In genomic region chr6:109381747-109382575, GRCh38 we compare ENCODE assay signal across 1 cellular context.
TF ChIP-seq lines count a peak whose summit lies in the region.

Gene CD164 (minus strand): TSS chr6:109382467. CDS start chr6:109382378, 89 bp downstream.

TF ChIP-seq in SK-N-SH, 30 proteins besides CTCF, POLR2A, EP300 and RAD21 (continued from another document):
- TF ChIP-seq IRF3 (IDR thresholded peaks at IDR 0.05; ENCODE audit: low read depth, low read length): no peak
- TF ChIP-seq GATA2 (CRISPR knock-in tag; IDR thresholded peaks at IDR 0.05): no peak
- no peak for TF ChIP-seq GABPA (IDR thresholded peaks at IDR 0.05; ENCODE audit: low read depth)
- TF ChIP-seq CHD2 (IDR thresholded peaks at IDR 0.05; ENCODE audit: low read length, partially characterized antibody): peak; percentile 67
- TF ChIP-seq MXI1 (IDR thresholded peaks at IDR 0.05; ENCODE audit: low read depth, low read length): peak; percentile 19; the same call in 1 of the 2 replicates
- TF ChIP-seq USF2 (IDR thresholded peaks at IDR 0.05; ENCODE audit: borderline replicate concordance, low read depth, low read length): peak; percentile 71
- TF ChIP-seq, protein P1, sequence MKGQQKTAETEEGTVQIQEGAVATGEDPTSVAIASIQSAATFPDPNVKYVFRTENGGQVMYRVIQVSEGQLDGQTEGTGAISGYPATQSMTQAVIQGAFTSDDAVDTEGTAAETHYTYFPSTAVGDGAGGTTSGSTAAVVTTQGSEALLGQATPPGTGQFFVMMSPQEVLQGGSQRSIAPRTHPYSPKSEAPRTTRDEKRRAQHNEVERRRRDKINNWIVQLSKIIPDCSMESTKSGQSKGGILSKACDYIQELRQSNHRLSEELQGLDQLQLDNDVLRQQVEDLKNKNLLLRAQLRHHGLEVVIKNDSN (IDR thresholded peaks at IDR 0.05; ENCODE audit: borderline replicate concordance, low read depth): peak; percentile 83; the same call in 1 of the 2 replicates
- peak; percentile 80 for TF ChIP-seq POLR2AphosphoS5 (IDR thresholded peaks at IDR 0.05; ENCODE audit: low read depth, low read length)
- TF ChIP-seq FOXM1 (IDR thresholded peaks at IDR 0.05; ENCODE audit: low read depth): no peak
- TF ChIP-seq SMC3 (IDR thresholded peaks at IDR 0.05; ENCODE audit: low read depth, low read length): no peak
- TF ChIP-seq FOSL2 (IDR thresholded peaks at IDR 0.05; ENCODE audit: borderline replicate concordance, low read depth): no peak
- TF ChIP-seq TCF12 (IDR thresholded peaks at IDR 0.05): no peak
- TF ChIP-seq EZH2phosphoT487 (IDR thresholded peaks at IDR 0.05; ENCODE audit: borderline replicate concordance, low read depth): no peak
- TF ChIP-seq RFX5 (IDR thresholded peaks at IDR 0.05; ENCODE audit: low read length): no peak
